Comparison of ENCODE assay signal across 16 cellular contexts in the genomic region with DNA sequence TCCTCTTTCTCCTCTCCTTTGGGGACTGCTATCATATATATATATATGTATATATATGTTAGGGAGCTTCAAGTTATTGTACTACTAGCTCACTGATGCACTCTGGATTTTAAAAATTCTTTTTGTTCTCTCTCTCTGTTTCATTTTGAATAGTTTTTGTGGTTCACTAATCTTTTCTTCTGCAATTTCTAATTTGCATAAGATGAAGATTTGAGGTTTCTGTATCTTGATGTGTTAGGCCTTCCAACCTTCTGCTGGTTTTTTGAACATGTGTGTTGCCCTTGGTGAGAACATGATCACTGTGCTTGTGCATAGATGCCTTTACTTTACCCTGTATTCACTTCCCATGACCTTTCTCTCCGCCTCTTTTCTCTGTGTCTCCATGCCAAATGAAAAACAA. TPM values are rescaled to one million over a fixed set of nuclear protein-coding genes. Genes with fewer than 3 reads are reported as not detected.
DNase-seq lines count a peak whose midpoint lies in the region; ATAC-seq and TF ChIP-seq lines count a peak whose summit lies in the region.
"Had no signal": no experiment of that assay in that cellular context is flagged by ENCODE, and none has a peak within 500 bp of the region (broad histone marks: within the 10 kb centered on the region; RNA-seq: fewer than 3 reads in every experiment).

No MANE protein-coding gene starts in this region.

- H4K20me1 ChIP-seq in Karpas-422 (ENCODE audit: insufficient read depth, low read depth, low read length) = no peaks in the 10 kb centered on the region
- no peaks in the 10 kb centered on the region for H4K20me1 ChIP-seq in OCI-LY3 (ENCODE audit: insufficient read depth, low read length)
- H4K20me1 ChIP-seq: BLaER1 treated with 17β-estradiol and CSF1 and Interleukin-3, amounts not matched to agents 10 nM and 100 nM had no signal

- H2AFZ ChIP-seq in Karpas-422 (ENCODE audit: low read length) = peak overlapping the region; percentile 59
- H2AFZ ChIP-seq in OCI-LY3 (ENCODE audit: low read depth, low read length) = no peak overlapping the region

- H3K27ac ChIP-seq in Karpas-422 (ENCODE audit: low read length) (peak overlapping the region; percentile 67), OCI-LY3 (ENCODE audit: low read length) (peak overlapping the region; percentile 29; the same call in 1 of the 2 replicates), substantia nigra (ENCODE audit: low read depth, low read length, poor library complexity, severe bottlenecking) (no peak overlapping the region)
- H3K27ac ChIP-seq: BLaER1 treated with 17β-estradiol and CSF1 and Interleukin-3, amounts not matched to agents 10 nM and 100 nM had no signal

- peaks cover 5% of the 10 kb centered on the region for H3K27me3 Mint-ChIP-seq in activated T-cell treated with anti-CD3 and anti-CD28 coated beads, Interleukin-2, amount 50 U/mL, for 4 hours (ENCODE audit: low read depth)

- H3K4me2 ChIP-seq in Karpas-422 (ENCODE audit: low read depth, low read length, poor library complexity, severe bottlenecking) (peak overlapping the region; percentile 46), OCI-LY3 (ENCODE audit: low read length) (peak overlapping the region; percentile 1; the same call in 1 of the 2 replicates)
- H3K4me2 ChIP-seq: BLaER1 treated with 17β-estradiol and CSF1 and Interleukin-3, amounts not matched to agents 10 nM and 100 nM had no signal

- H3K9me2 ChIP-seq in Karpas-422 (replicated peaks; ENCODE audit: insufficient read depth, low read length) = no peaks in the 10 kb centered on the region

- no peak for DNase-seq in activated T-cell treated with anti-CD3 and anti-CD28 coated beads, Interleukin-2, amount 50 U/mL, for 4 hours
- DNase-seq in activated T-cell treated with anti-CD3 and anti-CD28 coated beads for 4 hours = no peak
- DNase-seq in Karpas-422 = peak; percentile 65
- peak; percentile 4 for DNase-seq in dedifferentiated amniotic fluid mesenchymal stem cell (ENCODE audit: extremely low spot score)
- DNase-seq in substantia nigra (lab: John Stamatoyannopoulos, UW) = no peak
- DNase-seq in pons (ENCODE audit: low spot score) = no peak
- no peak for DNase-seq in COR-L47 (lab: John Stamatoyannopoulos, UW)
- DNase-seq: ACHN; Calu3; CD4-positive, CD25-positive, alpha-beta regulatory T cell; DMS 273 treated with DMSO at 0.1 percent for 48 hours had no signal

- TF ChIP-seq CTCF in OCI-LY3 (IDR thresholded peaks at IDR 0.05; ENCODE audit: low read depth, low read length) = no peak

- 0 out of 2 replicates have a peak, but pooled peaks cover 4% of the 10 kb centered on the region for H3K9me3 ChIP-seq in Karpas-422 (ENCODE audit: low read length)
- peaks cover 11% of the 10 kb centered on the region; the same call in 1 of the 2 replicates for H3K9me3 ChIP-seq in OCI-LY3 (ENCODE audit: insufficient read depth, low read length)

- H3K79me2 ChIP-seq in Karpas-422 (ENCODE audit: low read length) = no peaks in the 10 kb centered on the region
- H3K79me2 ChIP-seq in OCI-LY3 (ENCODE audit: low read length) = no peaks in the 10 kb centered on the region

- H3K9ac ChIP-seq in Karpas-422 (ENCODE audit: low read length) (no peak overlapping the region), OCI-LY3 (ENCODE audit: low read length) (no peak overlapping the region)
- H3K9ac ChIP-seq: BLaER1 treated with 17β-estradiol and CSF1 and Interleukin-3, amounts not matched to agents 10 nM and 100 nM had no signal

- H3K4me3 Mint-ChIP-seq in activated T-cell treated with anti-CD3 and anti-CD28 coated beads, Interleukin-2, amount 50 U/mL, for 4 hours = no peak overlapping the region
- H3K4me3 Mint-ChIP-seq: CD4-positive, CD25-positive, alpha-beta regulatory T cell had no signal

- H3K27me3 ChIP-seq in Karpas-422 (ENCODE audit: low read length) (no peaks in the 10 kb centered on the region), OCI-LY3 (ENCODE audit: low read depth, low read length) (no peaks in the 10 kb centered on the region)
- H3K27me3 ChIP-seq: BLaER1 treated with 17β-estradiol and CSF1 and Interleukin-3, amounts not matched to agents 10 nM and 100 nM had no signal

- H3K4me3 ChIP-seq in Karpas-422 (ENCODE audit: low read length) (0 out of 2 replicates have a peak overlapping the region, but pooled peaks have one; percentile 27), OCI-LY3 (ENCODE audit: low read length) (peak overlapping the region; percentile 0; the same call in 1 of the 2 replicates)
- H3K4me3 ChIP-seq: BLaER1 treated with 17β-estradiol and CSF1 and Interleukin-3, amounts not matched to agents 10 nM and 100 nM had no signal

- peaks cover 15% of the 10 kb centered on the region for H3K4me1 Mint-ChIP-seq in activated T-cell treated with anti-CD3 and anti-CD28 coated beads, Interleukin-2, amount 50 U/mL, for 4 hours (ENCODE audit: low read depth)

- H3K9me3 Mint-ChIP-seq in activated T-cell treated with anti-CD3 and anti-CD28 coated beads, Interleukin-2, amount 50 U/mL, for 4 hours = peaks cover 27% of the 10 kb centered on the region

- peaks cover 4% of the 10 kb centered on the region for H3K36me3 Mint-ChIP-seq in activated T-cell treated with anti-CD3 and anti-CD28 coated beads, Interleukin-2, amount 50 U/mL, for 4 hours (ENCODE audit: insufficient read depth)

- H3K4me1 ChIP-seq in Karpas-422 (ENCODE audit: low read length) (peaks cover 25% of the 10 kb centered on the region), OCI-LY3 (ENCODE audit: low read length) (peaks cover 13% of the 10 kb centered on the region)

- H3K36me3 ChIP-seq in Karpas-422 (ENCODE audit: insufficient read depth, low read length) = no peaks in the 10 kb centered on the region
- H3K36me3 ChIP-seq in OCI-LY3 (replicated peaks; ENCODE audit: low read depth, low read length) = peaks cover 13% of the 10 kb centered on the region

- ATAC-seq in activated T-cell treated with anti-CD3 and anti-CD28 coated beads, Interleukin-2, amount 50 U/mL, for 4 hours = peak; percentile 37 to 38
- ATAC-seq: HCT116, HepG2 had no signal

RNA-seq across cellular contexts. Expression of a gene that starts 7.8 kb away (rescaled TPM):
- 1 to 10 TPM; 4.5 to 6.4 (median 5.7) TPM for total RNA-seq in activated T-cell treated with anti-CD3 and anti-CD28 coated beads, Interleukin-2, amount 50 U/mL, for 4 hours
- 27.1 and 38.7 TPM in 2 replicates for total RNA-seq in Karpas-422 (2014; rRNA removed; shearing (Covaris generic); ENCODE audit: low replicate concordance)
- total RNA-seq: A172, HepG2 had no signal

Comparison
In these comparisons a context has a peak if more than half of its experiments do, and no peak if none do; other contexts are left out.
1. DNase-seq: peak in Karpas-422 (single experiment) and dedifferentiated amniotic fluid mesenchymal stem cell (single experiment); none in activated T-cell treated with anti-CD3 and anti-CD28 coated beads, Interleukin-2, amount 50 U/mL, for 4 hours (single experiment), activated T-cell treated with anti-CD3 and anti-CD28 coated beads for 4 hours (single experiment), substantia nigra (0 of 49), pons (single experiment) and COR-L47 (single experiment).